15 cellular contexts compared by ENCODE assay signal in the genomic region with DNA sequence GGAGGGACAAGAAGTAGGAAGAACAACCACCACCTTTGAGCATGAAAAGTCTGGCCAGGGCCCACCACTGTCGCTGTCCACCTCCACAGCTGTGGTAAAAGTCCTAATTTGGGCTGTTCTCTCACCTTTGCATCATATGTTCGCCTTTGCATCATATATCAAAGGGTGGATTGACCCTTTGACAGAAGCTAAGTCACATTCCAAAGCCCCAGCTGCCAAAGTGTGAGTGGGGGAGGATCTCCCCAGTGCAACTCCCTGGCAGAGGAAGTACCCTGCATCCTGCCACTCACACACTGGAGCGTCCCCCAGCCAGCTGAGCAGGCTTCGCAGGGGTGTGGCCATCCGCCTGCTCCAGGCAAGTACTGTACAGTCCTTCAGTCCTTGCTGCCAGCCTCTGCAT.
A peak's percentile ranks its signal among the peaks of the same experiment; 100 is the strongest.
DNase-seq lines count a peak whose midpoint lies in the region; ATAC-seq and TF ChIP-seq lines count a peak whose summit lies in the region.
"Had no signal": no experiment of that assay in that cellular context is flagged by ENCODE, and none has a peak within 500 bp of the region (broad histone marks: within the 10 kb centered on the region; RNA-seq: fewer than 3 reads in every experiment).

No MANE protein-coding gene starts in this region.

- ATAC-seq in DND-41 (ENCODE audit: insufficient read depth, low read depth) = peak; percentile 27; the same call in 1 of the 3 replicates
- ATAC-seq in GM18907 (IDR thresholded peaks at IDR 0.05; ENCODE audit: unreplicated experiment) = no peak
- ATAC-seq: left ventricle myocardium superior, pancreas had no signal

- peaks cover 2% of the 10 kb centered on the region for H3K27me3 ChIP-seq in DND-41 (ENCODE audit: insufficient read depth, low read length, poor library complexity)
- H3K27me3 ChIP-seq: pancreas, Peyer's patch had no signal

- peak; percentile 35 for DNase-seq in DND-41
- peak; percentile 6 for DNase-seq in OCI-M1 (lab: John Stamatoyannopoulos, UW)
- DNase-seq in fibroblast of pulmonary artery (ENCODE audit: low read depth) = peak; percentile 24
- DNase-seq in KG1 (lab: John Stamatoyannopoulos, UW) = no peak
- DNase-seq in C1 segment of cervical spinal cord (lab: John Stamatoyannopoulos, UW) = no peak
- DNase-seq: activated CD4-positive, CD25-positive, alpha-beta regulatory T cell; activated naive CD4-positive, alpha-beta T cell; left ventricle myocardium superior; NCI-H1105; pancreas; Peyer's patch; stimulated activated CD4-positive, alpha-beta T cell treated with anti-CD3 and anti-CD28 coated beads, Interleukin-4, amount 100 ng/mL, for 24 hours; SW 1271 had no signal

- H3K9ac ChIP-seq in DND-41 (ENCODE audit: low read depth, low read length) = no peak overlapping the region

- POLR2A ChIA-PET in HEK293 (lab: Yijun Ruan, JAX) = interaction anchor here (0.8 to 1.7 kb wide), 2 partner anchors 12 to 19 kb away, joined by 3 to 7 read pairs; a partner anchor contains a TSS

- TF ChIP-seq CTCF in DND-41 (IDR thresholded peaks at IDR 0.05; ENCODE audit: borderline replicate concordance, extremely low read depth, low read length, poor library complexity, severe bottlenecking) = no peak
- TF ChIP-seq CTCF in HEK293 (tag by site-specific recombination; IDR thresholded peaks at IDR 0.05) = no peak
- TF ChIP-seq CTCF in fibroblast of pulmonary artery (IDR thresholded peaks at IDR 0.05; ENCODE audit: low read length, missing control alignments) = no peak

- H3K4me3 ChIP-seq in DND-41 (ENCODE audit: low read depth in 1 of 2, low read length in 2 of 2) (no peak overlapping the region), HEK293 (ENCODE audit: low read depth, low read length) (no peak overlapping the region), fibroblast of pulmonary artery (replicated peaks; ENCODE audit: low read depth, low read length) (no peak overlapping the region)
- H3K4me3 ChIP-seq: pancreas, Peyer's patch had no signal

- H3K4me2 ChIP-seq in DND-41 (ENCODE audit: insufficient read depth, low read length) = no peak overlapping the region

- peaks cover 7% of the 10 kb centered on the region for H3K4me1 ChIP-seq in DND-41 (ENCODE audit: insufficient read depth, low read length)
- H3K4me1 ChIP-seq in HEK293 (ENCODE audit: control insufficient read depth, insufficient read depth, low read length) = no peaks in the 10 kb centered on the region
- H3K4me1 ChIP-seq: pancreas, Peyer's patch had no signal

- no peaks in the 10 kb centered on the region for H4K20me1 ChIP-seq in DND-41 (ENCODE audit: insufficient read depth, low read length)

- no peaks in the 10 kb centered on the region for H3K79me2 ChIP-seq in DND-41 (ENCODE audit: insufficient read depth, low read length)

- H3K9me3 ChIP-seq in DND-41 (ENCODE audit: insufficient read depth, low read length, severe bottlenecking) = no peaks in the 10 kb centered on the region
- H3K9me3 ChIP-seq in HEK293 (ENCODE audit: control insufficient read depth, insufficient read depth, low read depth, low read length) = no peaks in the 10 kb centered on the region
- H3K9me3 ChIP-seq: pancreas, Peyer's patch had no signal

- CTCF ChIA-PET in HEK293 (lab: Yijun Ruan, JAX) = interaction anchor here (1.2 to 1.9 kb wide), 5 partner anchors 12 to 124 kb away, joined by 3 to 14 read pairs (median 7); a partner anchor contains a TSS

- H3K27ac ChIP-seq in DND-41 (ENCODE audit: low read length) (no peak overlapping the region), HEK293 (ENCODE audit: extremely low read depth, low read depth, low read length) (no peak overlapping the region)
- H3K27ac ChIP-seq: pancreas, Peyer's patch had no signal

- no peaks in the 10 kb centered on the region for H3K36me3 ChIP-seq in DND-41 (ENCODE audit: insufficient read depth, low read length)
- no peaks in the 10 kb centered on the region; a peak in 1 of 3 replicates for H3K36me3 ChIP-seq in HEK293 (ENCODE audit: control insufficient read depth in 2 of 2, insufficient read depth in 1 of 2, low read length in 2 of 2)
- H3K36me3 ChIP-seq: pancreas, Peyer's patch had no signal

- H2AFZ ChIP-seq in DND-41 (ENCODE audit: low read depth, low read length) = no peak overlapping the region

TF ChIP-seq in HEK293, 187 proteins besides CTCF, POLR2A, EP300 and RAD21:
- no peak for TF ChIP-seq ZNF221 (tag by site-specific recombination; IDR thresholded peaks at IDR 0.05; ENCODE audit: borderline replicate concordance)
- TF ChIP-seq, protein P1, sequence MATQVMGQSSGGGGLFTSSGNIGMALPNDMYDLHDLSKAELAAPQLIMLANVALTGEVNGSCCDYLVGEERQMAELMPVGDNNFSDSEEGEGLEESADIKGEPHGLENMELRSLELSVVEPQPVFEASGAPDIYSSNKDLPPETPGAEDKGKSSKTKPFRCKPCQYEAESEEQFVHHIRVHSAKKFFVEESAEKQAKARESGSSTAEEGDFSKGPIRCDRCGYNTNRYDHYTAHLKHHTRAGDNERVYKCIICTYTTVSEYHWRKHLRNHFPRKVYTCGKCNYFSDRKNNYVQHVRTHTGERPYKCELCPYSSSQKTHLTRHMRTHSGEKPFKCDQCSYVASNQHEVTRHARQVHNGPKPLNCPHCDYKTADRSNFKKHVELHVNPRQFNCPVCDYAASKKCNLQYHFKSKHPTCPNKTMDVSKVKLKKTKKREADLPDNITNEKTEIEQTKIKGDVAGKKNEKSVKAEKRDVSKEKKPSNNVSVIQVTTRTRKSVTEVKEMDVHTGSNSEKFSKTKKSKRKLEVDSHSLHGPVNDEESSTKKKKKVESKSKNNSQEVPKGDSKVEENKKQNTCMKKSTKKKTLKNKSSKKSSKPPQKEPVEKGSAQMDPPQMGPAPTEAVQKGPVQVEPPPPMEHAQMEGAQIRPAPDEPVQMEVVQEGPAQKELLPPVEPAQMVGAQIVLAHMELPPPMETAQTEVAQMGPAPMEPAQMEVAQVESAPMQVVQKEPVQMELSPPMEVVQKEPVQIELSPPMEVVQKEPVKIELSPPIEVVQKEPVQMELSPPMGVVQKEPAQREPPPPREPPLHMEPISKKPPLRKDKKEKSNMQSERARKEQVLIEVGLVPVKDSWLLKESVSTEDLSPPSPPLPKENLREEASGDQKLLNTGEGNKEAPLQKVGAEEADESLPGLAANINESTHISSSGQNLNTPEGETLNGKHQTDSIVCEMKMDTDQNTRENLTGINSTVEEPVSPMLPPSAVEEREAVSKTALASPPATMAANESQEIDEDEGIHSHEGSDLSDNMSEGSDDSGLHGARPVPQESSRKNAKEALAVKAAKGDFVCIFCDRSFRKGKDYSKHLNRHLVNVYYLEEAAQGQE (tag by site-specific recombination; IDR thresholded peaks at IDR 0.05) = peak; percentile 90
- no peak for TF ChIP-seq FEZF1 (tag by site-specific recombination; IDR thresholded peaks at IDR 0.05)
- TF ChIP-seq ZNF473 (tag by site-specific recombination; IDR thresholded peaks at IDR 0.05) = no peak
- TF ChIP-seq, protein P2, sequence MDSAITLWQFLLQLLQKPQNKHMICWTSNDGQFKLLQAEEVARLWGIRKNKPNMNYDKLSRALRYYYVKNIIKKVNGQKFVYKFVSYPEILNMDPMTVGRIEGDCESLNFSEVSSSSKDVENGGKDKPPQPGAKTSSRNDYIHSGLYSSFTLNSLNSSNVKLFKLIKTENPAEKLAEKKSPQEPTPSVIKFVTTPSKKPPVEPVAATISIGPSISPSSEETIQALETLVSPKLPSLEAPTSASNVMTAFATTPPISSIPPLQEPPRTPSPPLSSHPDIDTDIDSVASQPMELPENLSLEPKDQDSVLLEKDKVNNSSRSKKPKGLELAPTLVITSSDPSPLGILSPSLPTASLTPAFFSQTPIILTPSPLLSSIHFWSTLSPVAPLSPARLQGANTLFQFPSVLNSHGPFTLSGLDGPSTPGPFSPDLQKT (IDR thresholded peaks at IDR 0.05; ENCODE audit: borderline replicate concordance, low read depth, low read length) = no peak
- TF ChIP-seq SP2 (tag by site-specific recombination; IDR thresholded peaks at IDR 0.05) = peak; percentile 38; the same call in 1 of the 2 replicates
- peak; percentile 21; the same call in 1 of the 2 replicates for TF ChIP-seq ZBTB8A (tag by site-specific recombination; IDR thresholded peaks at IDR 0.05)
- 0 out of 2 replicates have a peak, but pooled peaks have one; percentile 23 for TF ChIP-seq KLF9 (tag by site-specific recombination; IDR thresholded peaks at IDR 0.05; ENCODE audit: low read depth)
- 0 out of 2 replicates have a peak, but pooled peaks have one; percentile 55 for TF ChIP-seq ZFP69B (tag by site-specific recombination; IDR thresholded peaks at IDR 0.05)
- TF ChIP-seq, protein P3, sequence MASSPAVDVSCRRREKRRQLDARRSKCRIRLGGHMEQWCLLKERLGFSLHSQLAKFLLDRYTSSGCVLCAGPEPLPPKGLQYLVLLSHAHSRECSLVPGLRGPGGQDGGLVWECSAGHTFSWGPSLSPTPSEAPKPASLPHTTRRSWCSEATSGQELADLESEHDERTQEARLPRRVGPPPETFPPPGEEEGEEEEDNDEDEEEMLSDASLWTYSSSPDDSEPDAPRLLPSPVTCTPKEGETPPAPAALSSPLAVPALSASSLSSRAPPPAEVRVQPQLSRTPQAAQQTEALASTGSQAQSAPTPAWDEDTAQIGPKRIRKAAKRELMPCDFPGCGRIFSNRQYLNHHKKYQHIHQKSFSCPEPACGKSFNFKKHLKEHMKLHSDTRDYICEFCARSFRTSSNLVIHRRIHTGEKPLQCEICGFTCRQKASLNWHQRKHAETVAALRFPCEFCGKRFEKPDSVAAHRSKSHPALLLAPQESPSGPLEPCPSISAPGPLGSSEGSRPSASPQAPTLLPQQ (tag by site-specific recombination; IDR thresholded peaks at IDR 0.05) = peak; percentile 64; the same call in 1 of the 2 replicates
- no peak for TF ChIP-seq ZNF785 (tag by site-specific recombination; IDR thresholded peaks at IDR 0.05)
- TF ChIP-seq OSR2 (tag by site-specific recombination; IDR thresholded peaks at IDR 0.05) = 0 out of 2 replicates have a peak, but pooled peaks have one; percentile 6
- peak; percentile 44; the same call in 1 of the 2 replicates for TF ChIP-seq EGR2 (tag by site-specific recombination; IDR thresholded peaks at IDR 0.05; ENCODE audit: low read depth)
- TF ChIP-seq GLIS2 (tag by site-specific recombination; IDR thresholded peaks at IDR 0.05) = peak; percentile 43
- peak; percentile 30; the same call in 1 of the 2 replicates for TF ChIP-seq SP7 (tag by site-specific recombination; IDR thresholded peaks at IDR 0.05)
- no peak for TF ChIP-seq TCF7L2 (IDR thresholded peaks at IDR 0.05; ENCODE audit: borderline replicate concordance, low read depth, low read length)
- peak; percentile 56 for TF ChIP-seq ZFHX2 (tag by site-specific recombination; conservative IDR thresholded peaks at IDR 0.05)

Comparison
In these comparisons a context has a peak if more than half of its experiments do, and no peak if none do; other contexts are left out.
1. DNase-seq: peak in DND-41 (single experiment), OCI-M1 (single experiment) and fibroblast of pulmonary artery (single experiment); none in KG1 (single experiment) and C1 segment of cervical spinal cord (0 of 14).